ENCODE assay signal across 1 cellular context in the genomic region with DNA sequence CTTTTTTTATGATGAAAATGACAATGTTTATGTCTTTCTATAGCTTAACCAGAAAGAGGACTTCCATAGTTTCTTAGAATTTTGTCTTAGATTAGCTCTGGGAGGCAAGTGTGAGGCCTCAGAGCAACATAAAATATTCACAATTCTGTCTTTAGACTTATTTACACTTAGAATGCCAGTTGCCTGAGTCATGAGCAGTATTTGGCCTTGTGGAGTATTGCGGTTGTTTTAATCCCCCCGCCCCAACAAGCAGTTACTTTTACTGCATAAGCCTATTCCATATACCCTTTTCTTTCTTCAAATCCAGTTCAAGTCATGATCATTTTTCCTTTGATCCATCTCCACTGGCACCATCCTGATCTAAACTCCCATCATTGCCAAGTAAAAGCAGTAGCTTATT.
TF ChIP-seq lines count a peak whose summit lies in the region.

No MANE protein-coding gene starts in this region.

TF ChIP-seq in HepG2, 621 proteins besides CTCF, POLR2A, EP300 and RAD21 (continued from another document and continues in another):
- TF ChIP-seq FOSL2 (CRISPR knock-in tag; IDR thresholded peaks at IDR 0.05) (peak; percentile 97), SOX13 (IDR thresholded peaks at IDR 0.05) (no peak), SOX13 (CRISPR knock-in tag; conservative IDR thresholded peaks at IDR 0.05 in 1 of 2, IDR thresholded peaks at IDR 0.05 in 1 of 2) (peak in 1 of 2 experiments; percentile 37; a peak in 1 of 4 replicates), FOXA3 (CRISPR knock-in tag; IDR thresholded peaks at IDR 0.05) (peak; percentile 90), U2AF2 (IDR thresholded peaks at IDR 0.05; ENCODE audit: low read depth, low read length) (no peak), KLF15 (CRISPR knock-in tag; IDR thresholded peaks at IDR 0.05; ENCODE audit: borderline replicate concordance) (no peak), JUND (CRISPR knock-in tag; IDR thresholded peaks at IDR 0.05) (peak; percentile 85), ZNF354B (CRISPR knock-in tag; IDR thresholded peaks at IDR 0.05) (no peak), ZNF607 (CRISPR knock-in tag; IDR thresholded peaks at IDR 0.05; ENCODE audit: borderline replicate concordance) (no peak), ZSCAN12 (CRISPR knock-in tag; IDR thresholded peaks at IDR 0.05) (no peak), ZFYVE20 (CRISPR knock-in tag; IDR thresholded peaks at IDR 0.05; ENCODE audit: borderline replicate concordance, low read depth) (no peak), NR2F1 (CRISPR knock-in tag; IDR thresholded peaks at IDR 0.05) (0 out of 4 replicates have a peak, but pooled peaks of 1 of the 2 experiments have one; percentile 32), LCORL (IDR thresholded peaks at IDR 0.05) (no peak), LCORL (CRISPR knock-in tag; IDR thresholded peaks at IDR 0.05) (0 out of 2 replicates have a peak, but pooled peaks have one; percentile 32), CHD4 (IDR thresholded peaks at IDR 0.05; ENCODE audit: borderline replicate concordance, low read length) (no peak), CC2D1A (CRISPR knock-in tag; IDR thresholded peaks at IDR 0.05) (no peak), MATR3 (CRISPR knock-in tag; IDR thresholded peaks at IDR 0.05) (no peak)
- TF ChIP-seq, protein P1, sequence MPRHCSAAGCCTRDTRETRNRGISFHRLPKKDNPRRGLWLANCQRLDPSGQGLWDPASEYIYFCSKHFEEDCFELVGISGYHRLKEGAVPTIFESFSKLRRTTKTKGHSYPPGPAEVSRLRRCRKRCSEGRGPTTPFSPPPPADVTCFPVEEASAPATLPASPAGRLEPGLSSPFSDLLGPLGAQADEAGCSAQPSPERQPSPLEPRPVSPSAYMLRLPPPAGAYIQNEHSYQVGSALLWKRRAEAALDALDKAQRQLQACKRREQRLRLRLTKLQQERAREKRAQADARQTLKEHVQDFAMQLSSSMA (CRISPR knock-in tag; IDR thresholded peaks at IDR 0.05), result no peak
- TF ChIP-seq, protein P2, sequence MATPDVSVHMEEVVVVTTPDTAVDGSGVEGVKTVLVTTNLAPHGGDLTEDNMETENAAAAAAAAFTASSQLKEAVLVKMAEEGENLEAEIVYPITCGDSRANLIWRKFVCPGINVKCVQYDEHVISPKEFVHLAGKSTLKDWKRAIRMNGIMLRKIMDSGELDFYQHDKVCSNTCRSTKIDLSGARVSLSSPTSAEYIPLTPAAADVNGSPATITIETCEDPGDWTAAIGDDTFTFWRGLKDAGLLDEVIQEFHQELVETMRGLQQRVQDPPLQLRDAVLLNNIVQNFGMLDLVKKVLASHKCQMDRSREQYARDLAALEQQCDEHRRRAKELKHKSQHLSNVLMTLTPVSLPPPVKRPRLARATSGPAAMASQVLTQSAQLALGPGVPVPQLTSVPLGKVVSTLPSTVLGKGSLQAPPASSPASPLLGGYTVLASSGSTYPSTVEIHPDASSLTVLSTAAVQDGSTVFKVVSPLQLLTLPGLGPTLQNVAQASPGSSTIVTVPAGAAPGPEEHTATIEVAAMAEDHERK (CRISPR knock-in tag; IDR thresholded peaks at IDR 0.05; ENCODE audit: low read depth), result no peak
- TF ChIP-seq, protein P3, sequence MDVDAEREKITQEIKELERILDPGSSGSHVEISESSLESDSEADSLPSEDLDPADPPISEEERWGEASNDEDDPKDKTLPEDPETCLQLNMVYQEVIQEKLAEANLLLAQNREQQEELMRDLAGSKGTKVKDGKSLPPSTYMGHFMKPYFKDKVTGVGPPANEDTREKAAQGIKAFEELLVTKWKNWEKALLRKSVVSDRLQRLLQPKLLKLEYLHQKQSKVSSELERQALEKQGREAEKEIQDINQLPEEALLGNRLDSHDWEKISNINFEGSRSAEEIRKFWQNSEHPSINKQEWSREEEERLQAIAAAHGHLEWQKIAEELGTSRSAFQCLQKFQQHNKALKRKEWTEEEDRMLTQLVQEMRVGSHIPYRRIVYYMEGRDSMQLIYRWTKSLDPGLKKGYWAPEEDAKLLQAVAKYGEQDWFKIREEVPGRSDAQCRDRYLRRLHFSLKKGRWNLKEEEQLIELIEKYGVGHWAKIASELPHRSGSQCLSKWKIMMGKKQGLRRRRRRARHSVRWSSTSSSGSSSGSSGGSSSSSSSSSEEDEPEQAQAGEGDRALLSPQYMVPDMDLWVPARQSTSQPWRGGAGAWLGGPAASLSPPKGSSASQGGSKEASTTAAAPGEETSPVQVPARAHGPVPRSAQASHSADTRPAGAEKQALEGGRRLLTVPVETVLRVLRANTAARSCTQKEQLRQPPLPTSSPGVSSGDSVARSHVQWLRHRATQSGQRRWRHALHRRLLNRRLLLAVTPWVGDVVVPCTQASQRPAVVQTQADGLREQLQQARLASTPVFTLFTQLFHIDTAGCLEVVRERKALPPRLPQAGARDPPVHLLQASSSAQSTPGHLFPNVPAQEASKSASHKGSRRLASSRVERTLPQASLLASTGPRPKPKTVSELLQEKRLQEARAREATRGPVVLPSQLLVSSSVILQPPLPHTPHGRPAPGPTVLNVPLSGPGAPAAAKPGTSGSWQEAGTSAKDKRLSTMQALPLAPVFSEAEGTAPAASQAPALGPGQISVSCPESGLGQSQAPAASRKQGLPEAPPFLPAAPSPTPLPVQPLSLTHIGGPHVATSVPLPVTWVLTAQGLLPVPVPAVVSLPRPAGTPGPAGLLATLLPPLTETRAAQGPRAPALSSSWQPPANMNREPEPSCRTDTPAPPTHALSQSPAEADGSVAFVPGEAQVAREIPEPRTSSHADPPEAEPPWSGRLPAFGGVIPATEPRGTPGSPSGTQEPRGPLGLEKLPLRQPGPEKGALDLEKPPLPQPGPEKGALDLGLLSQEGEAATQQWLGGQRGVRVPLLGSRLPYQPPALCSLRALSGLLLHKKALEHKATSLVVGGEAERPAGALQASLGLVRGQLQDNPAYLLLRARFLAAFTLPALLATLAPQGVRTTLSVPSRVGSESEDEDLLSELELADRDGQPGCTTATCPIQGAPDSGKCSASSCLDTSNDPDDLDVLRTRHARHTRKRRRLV (CRISPR knock-in tag; IDR thresholded peaks at IDR 0.05), result no peak
- TF ChIP-seq, protein P4, sequence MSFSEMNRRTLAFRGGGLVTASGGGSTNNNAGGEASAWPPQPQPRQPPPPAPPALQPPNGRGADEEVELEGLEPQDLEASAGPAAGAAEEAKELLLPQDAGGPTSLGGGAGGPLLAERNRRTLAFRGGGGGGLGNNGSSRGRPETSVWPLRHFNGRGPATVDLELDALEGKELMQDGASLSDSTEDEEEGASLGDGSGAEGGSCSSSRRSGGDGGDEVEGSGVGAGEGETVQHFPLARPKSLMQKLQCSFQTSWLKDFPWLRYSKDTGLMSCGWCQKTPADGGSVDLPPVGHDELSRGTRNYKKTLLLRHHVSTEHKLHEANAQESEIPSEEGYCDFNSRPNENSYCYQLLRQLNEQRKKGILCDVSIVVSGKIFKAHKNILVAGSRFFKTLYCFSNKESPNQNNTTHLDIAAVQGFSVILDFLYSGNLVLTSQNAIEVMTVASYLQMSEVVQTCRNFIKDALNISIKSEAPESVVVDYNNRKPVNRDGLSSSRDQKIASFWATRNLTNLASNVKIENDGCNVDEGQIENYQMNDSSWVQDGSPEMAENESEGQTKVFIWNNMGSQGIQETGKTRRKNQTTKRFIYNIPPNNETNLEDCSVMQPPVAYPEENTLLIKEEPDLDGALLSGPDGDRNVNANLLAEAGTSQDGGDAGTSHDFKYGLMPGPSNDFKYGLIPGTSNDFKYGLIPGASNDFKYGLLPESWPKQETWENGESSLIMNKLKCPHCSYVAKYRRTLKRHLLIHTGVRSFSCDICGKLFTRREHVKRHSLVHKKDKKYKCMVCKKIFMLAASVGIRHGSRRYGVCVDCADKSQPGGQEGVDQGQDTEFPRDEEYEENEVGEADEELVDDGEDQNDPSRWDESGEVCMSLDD (CRISPR knock-in tag; IDR thresholded peaks at IDR 0.05; ENCODE audit: borderline replicate concordance), result no peak
- TF ChIP-seq, protein P5, sequence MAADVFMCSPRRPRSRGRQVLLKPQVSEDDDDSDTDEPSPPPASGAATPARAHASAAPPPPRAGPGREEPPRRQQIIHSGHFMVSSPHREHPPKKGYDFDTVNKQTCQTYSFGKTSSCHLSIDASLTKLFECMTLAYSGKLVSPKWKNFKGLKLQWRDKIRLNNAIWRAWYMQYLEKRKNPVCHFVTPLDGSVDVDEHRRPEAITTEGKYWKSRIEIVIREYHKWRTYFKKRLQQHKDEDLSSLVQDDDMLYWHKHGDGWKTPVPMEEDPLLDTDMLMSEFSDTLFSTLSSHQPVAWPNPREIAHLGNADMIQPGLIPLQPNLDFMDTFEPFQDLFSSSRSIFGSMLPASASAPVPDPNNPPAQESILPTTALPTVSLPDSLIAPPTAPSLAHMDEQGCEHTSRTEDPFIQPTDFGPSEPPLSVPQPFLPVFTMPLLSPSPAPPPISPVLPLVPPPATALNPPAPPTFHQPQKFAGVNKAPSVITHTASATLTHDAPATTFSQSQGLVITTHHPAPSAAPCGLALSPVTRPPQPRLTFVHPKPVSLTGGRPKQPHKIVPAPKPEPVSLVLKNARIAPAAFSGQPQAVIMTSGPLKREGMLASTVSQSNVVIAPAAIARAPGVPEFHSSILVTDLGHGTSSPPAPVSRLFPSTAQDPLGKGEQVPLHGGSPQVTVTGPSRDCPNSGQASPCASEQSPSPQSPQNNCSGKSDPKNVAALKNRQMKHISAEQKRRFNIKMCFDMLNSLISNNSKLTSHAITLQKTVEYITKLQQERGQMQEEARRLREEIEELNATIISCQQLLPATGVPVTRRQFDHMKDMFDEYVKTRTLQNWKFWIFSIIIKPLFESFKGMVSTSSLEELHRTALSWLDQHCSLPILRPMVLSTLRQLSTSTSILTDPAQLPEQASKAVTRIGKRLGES (CRISPR knock-in tag; IDR thresholded peaks at IDR 0.05; ENCODE audit: borderline replicate concordance), result no peak
- TF ChIP-seq, protein P6, sequence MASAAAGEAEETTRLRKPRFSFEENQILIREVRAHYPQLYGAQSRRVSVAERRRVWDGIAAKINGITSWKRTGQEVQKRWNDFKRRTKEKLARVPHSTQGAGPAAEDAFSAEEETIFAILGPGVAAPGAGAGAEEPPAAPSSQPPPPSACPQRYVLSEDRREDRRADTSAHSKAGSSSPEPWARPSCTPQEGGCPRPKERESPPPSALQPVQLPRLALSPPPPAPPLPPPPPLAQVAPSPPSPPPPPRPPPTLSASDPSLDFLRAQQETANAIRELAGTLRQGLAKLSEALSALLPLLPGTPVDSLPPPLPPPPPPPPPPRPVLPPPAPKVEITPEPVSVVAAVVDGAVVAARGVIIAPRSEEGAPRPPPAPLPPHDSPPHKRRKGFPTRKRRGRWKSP (CRISPR knock-in tag; IDR thresholded peaks at IDR 0.05), result no peak
- TF ChIP-seq, protein P7, sequence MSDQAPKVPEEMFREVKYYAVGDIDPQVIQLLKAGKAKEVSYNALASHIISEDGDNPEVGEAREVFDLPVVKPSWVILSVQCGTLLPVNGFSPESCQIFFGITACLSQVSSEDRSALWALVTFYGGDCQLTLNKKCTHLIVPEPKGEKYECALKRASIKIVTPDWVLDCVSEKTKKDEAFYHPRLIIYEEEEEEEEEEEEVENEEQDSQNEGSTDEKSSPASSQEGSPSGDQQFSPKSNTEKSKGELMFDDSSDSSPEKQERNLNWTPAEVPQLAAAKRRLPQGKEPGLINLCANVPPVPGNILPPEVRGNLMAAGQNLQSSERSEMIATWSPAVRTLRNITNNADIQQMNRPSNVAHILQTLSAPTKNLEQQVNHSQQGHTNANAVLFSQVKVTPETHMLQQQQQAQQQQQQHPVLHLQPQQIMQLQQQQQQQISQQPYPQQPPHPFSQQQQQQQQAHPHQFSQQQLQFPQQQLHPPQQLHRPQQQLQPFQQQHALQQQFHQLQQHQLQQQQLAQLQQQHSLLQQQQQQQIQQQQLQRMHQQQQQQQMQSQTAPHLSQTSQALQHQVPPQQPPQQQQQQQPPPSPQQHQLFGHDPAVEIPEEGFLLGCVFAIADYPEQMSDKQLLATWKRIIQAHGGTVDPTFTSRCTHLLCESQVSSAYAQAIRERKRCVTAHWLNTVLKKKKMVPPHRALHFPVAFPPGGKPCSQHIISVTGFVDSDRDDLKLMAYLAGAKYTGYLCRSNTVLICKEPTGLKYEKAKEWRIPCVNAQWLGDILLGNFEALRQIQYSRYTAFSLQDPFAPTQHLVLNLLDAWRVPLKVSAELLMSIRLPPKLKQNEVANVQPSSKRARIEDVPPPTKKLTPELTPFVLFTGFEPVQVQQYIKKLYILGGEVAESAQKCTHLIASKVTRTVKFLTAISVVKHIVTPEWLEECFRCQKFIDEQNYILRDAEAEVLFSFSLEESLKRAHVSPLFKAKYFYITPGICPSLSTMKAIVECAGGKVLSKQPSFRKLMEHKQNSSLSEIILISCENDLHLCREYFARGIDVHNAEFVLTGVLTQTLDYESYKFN (CRISPR knock-in tag; conservative IDR thresholded peaks at IDR 0.05), result 0 out of 2 replicates have a peak, but pooled peaks have one; percentile 30
- TF ChIP-seq, protein P8, sequence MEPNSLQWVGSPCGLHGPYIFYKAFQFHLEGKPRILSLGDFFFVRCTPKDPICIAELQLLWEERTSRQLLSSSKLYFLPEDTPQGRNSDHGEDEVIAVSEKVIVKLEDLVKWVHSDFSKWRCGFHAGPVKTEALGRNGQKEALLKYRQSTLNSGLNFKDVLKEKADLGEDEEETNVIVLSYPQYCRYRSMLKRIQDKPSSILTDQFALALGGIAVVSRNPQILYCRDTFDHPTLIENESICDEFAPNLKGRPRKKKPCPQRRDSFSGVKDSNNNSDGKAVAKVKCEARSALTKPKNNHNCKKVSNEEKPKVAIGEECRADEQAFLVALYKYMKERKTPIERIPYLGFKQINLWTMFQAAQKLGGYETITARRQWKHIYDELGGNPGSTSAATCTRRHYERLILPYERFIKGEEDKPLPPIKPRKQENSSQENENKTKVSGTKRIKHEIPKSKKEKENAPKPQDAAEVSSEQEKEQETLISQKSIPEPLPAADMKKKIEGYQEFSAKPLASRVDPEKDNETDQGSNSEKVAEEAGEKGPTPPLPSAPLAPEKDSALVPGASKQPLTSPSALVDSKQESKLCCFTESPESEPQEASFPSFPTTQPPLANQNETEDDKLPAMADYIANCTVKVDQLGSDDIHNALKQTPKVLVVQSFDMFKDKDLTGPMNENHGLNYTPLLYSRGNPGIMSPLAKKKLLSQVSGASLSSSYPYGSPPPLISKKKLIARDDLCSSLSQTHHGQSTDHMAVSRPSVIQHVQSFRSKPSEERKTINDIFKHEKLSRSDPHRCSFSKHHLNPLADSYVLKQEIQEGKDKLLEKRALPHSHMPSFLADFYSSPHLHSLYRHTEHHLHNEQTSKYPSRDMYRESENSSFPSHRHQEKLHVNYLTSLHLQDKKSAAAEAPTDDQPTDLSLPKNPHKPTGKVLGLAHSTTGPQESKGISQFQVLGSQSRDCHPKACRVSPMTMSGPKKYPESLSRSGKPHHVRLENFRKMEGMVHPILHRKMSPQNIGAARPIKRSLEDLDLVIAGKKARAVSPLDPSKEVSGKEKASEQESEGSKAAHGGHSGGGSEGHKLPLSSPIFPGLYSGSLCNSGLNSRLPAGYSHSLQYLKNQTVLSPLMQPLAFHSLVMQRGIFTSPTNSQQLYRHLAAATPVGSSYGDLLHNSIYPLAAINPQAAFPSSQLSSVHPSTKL (CRISPR knock-in tag; IDR thresholded peaks at IDR 0.05), result peak; percentile 71
- TF ChIP-seq, protein P9, sequence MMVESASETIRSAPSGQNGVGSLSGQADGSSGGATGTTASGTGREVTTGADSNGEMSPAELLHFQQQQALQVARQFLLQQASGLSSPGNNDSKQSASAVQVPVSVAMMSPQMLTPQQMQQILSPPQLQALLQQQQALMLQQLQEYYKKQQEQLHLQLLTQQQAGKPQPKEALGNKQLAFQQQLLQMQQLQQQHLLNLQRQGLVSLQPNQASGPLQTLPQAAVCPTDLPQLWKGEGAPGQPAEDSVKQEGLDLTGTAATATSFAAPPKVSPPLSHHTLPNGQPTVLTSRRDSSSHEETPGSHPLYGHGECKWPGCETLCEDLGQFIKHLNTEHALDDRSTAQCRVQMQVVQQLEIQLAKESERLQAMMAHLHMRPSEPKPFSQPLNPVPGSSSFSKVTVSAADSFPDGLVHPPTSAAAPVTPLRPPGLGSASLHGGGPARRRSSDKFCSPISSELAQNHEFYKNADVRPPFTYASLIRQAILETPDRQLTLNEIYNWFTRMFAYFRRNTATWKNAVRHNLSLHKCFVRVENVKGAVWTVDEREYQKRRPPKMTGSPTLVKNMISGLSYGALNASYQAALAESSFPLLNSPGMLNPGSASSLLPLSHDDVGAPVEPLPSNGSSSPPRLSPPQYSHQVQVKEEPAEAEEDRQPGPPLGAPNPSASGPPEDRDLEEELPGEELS (CRISPR knock-in tag; IDR thresholded peaks at IDR 0.05), result peak; percentile 36; the same call in 1 of the 2 replicates
